ENCODE assay signal across 18 cellular contexts in the genomic region with DNA sequence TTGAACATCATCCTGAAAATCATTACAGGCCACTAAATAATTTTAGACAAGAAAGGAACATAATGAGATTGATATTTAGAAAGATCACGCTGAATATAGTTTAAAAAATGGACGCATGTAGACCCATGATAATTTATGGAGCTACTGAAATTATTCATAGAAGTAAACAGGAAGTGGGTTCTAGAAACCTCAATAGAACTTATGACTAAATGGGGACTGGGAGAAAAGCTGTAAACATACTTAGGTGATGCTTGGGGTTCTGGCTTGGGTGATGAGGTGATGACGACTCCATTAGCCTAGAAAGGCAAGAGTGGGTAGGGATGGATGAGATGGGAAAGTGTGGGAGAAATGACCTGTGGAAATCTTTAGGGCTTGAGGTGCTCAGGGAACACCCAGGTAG.
A peak's percentile ranks its signal among the peaks of the same experiment; 100 is the strongest.
DNase-seq lines count a peak whose midpoint lies in the region; ATAC-seq and TF ChIP-seq lines count a peak whose summit lies in the region.
"Had no signal": no experiment of that assay in that cellular context is flagged by ENCODE, and none has a peak within 500 bp of the region (broad histone marks: within the 10 kb centered on the region; RNA-seq: fewer than 3 reads in every experiment).

No MANE protein-coding gene starts in this region.

- TF ChIP-seq CTCF in foreskin fibroblast (IDR thresholded peaks at IDR 0.05; ENCODE audit: low read depth, low read length): no peak

- no peak overlapping the region for H3K27ac Mint-ChIP-seq in activated T-helper 17 cell treated with anti-CD3 and anti-CD28 coated beads, Interleukin-2, amount 50 U/mL, for 72 hours
- H3K27ac Mint-ChIP-seq: activated naive CD8-positive, alpha-beta T cell treated with anti-CD3 and anti-CD28 coated beads, Interleukin-2, amount 50 U/mL, for 24 hours had no signal

- H3K36me3 Mint-ChIP-seq in activated T-helper 17 cell treated with anti-CD3 and anti-CD28 coated beads, Interleukin-2, amount 50 U/mL, for 72 hours (ENCODE audit: low read depth): no peaks in the 10 kb centered on the region
- H3K36me3 Mint-ChIP-seq: CD14-positive monocyte had no signal

- no peak overlapping the region for H3K4me3 ChIP-seq in foreskin fibroblast (ENCODE audit: low read depth in 1 of 2, low read length in 2 of 2)
- H3K4me3 ChIP-seq: colonic mucosa, esophagus squamous epithelium, SK-N-MC, suprapubic skin had no signal

- peaks cover 10% of the 10 kb centered on the region for H3K27me3 Mint-ChIP-seq in activated T-helper 17 cell treated with anti-CD3 and anti-CD28 coated beads, Interleukin-2, amount 50 U/mL, for 72 hours

- no peaks in the 10 kb centered on the region for H3K9me3 Mint-ChIP-seq in activated T-helper 17 cell treated with anti-CD3 and anti-CD28 coated beads, Interleukin-2, amount 50 U/mL, for 72 hours
- H3K9me3 Mint-ChIP-seq: activated naive CD8-positive, alpha-beta T cell treated with anti-CD3 and anti-CD28 coated beads, Interleukin-2, amount 50 U/mL, for 24 hours had no signal

- intact Hi-C loops in left ventricle myocardium superior (cut with micrococcal nuclease): no loop called here

- H3K4me1 Mint-ChIP-seq in activated T-helper 17 cell treated with anti-CD3 and anti-CD28 coated beads, Interleukin-2, amount 50 U/mL, for 72 hours: peaks cover 6% of the 10 kb centered on the region
- H3K4me1 Mint-ChIP-seq: activated naive CD8-positive, alpha-beta T cell treated with anti-CD3 and anti-CD28 coated beads, Interleukin-2, amount 50 U/mL, for 24 hours had no signal

- DNase-seq in left ventricle myocardium superior (no peak), amygdala (lab: John Stamatoyannopoulos, UW) (no peak), foreskin fibroblast (no peak)
- DNase-seq: activated CD8-positive, alpha-beta memory T cell treated with anti-CD3 and anti-CD28 coated beads, Interleukin-2, amount 50 U/mL, for 48 hours; activated naive CD8-positive, alpha-beta T cell treated with anti-CD3 and anti-CD28 coated beads, Interleukin-2, amount 50 U/mL, for 24 hours; colonic mucosa; EL; esophagus squamous epithelium; H7; NK-92 treated with Interleukin-12 subunit alpha and Interleukin-12 subunit beta, amount 100 ng/mL, for 24 hours had no signal

- H3K4me3 Mint-ChIP-seq in activated T-helper 17 cell treated with anti-CD3 and anti-CD28 coated beads, Interleukin-2, amount 50 U/mL, for 72 hours: no peak overlapping the region
- H3K4me3 Mint-ChIP-seq: activated naive CD8-positive, alpha-beta T cell treated with anti-CD3 and anti-CD28 coated beads, Interleukin-2, amount 50 U/mL, for 24 hours; CD14-positive monocyte had no signal

- ATAC-seq in GM18517 (IDR thresholded peaks at IDR 0.05; ENCODE audit: unreplicated experiment): peak; percentile 72
- ATAC-seq in GM19452 (IDR thresholded peaks at IDR 0.05; ENCODE audit: unreplicated experiment): peak; percentile 73
- ATAC-seq in HG03060 (IDR thresholded peaks at IDR 0.05; ENCODE audit: low read depth, unreplicated experiment): peak; percentile 88
- ATAC-seq in activated T-helper 17 cell treated with anti-CD3 and anti-CD28 coated beads, Interleukin-2, amount 50 U/mL, for 72 hours (replicated peaks): peak; percentile 62
- no peak for ATAC-seq in left ventricle myocardium superior
- ATAC-seq in HG02798 (IDR thresholded peaks at IDR 0.05; ENCODE audit: poor library complexity, unreplicated experiment): no peak
- ATAC-seq: activated naive CD8-positive, alpha-beta T cell treated with anti-CD3 and anti-CD28 coated beads, Interleukin-2, amount 50 U/mL, for 24 hours had no signal

Comparison
In these comparisons a context has a peak if more than half of its experiments do, and no peak if none do; other contexts are left out.
1. ATAC-seq: peak in GM18517 (single experiment), GM19452 (single experiment), HG03060 (single experiment) and activated T-helper 17 cell treated with anti-CD3 and anti-CD28 coated beads, Interleukin-2, amount 50 U/mL, for 72 hours (single experiment); none in left ventricle myocardium superior (single experiment) and HG02798 (single experiment).